In genomic region chr11:9535189-9535781, GRCh38 we compare ENCODE assay signal across 8 cellular contexts. TPM values are rescaled to one million over a fixed set of nuclear protein-coding genes. Genes with fewer than 3 reads are reported as not detected.
DNase-seq lines count a peak whose midpoint lies in the region; ATAC-seq and TF ChIP-seq lines count a peak whose summit lies in the region.

No MANE protein-coding gene starts in this region.

- CTCF ChIA-PET in PC-3 (lab: Charles Lee): interaction anchor here (0.7 kb wide), 1 partner anchor 53 kb away, joined by 5 read pairs; no protein-coding TSS in a partner anchor

- ATAC-seq in PC-3 (no peak; the same call in 1 of the 2 replicates), thoracic aorta (ENCODE audit: insufficient number of reproducible peaks, low FRiP score, low read depth) (no peak), GM21423 (IDR thresholded peaks at IDR 0.05; ENCODE audit: unreplicated experiment) (no peak)

- H3K4me2 ChIP-seq in PC-3 (ENCODE audit: low read length): no peak overlapping the region

- H3K4me1 ChIP-seq in PC-3 (ENCODE audit: insufficient read depth, low read length) (no peaks in the 10 kb centered on the region), ovary (ENCODE audit: insufficient read depth) (no peaks in the 10 kb centered on the region), thoracic aorta (ENCODE audit: control insufficient read depth in 1 of 2, low read depth in 2 of 2) (peaks cover 11 to 31% of the 10 kb centered on the region in 2 donors)

- H2AFZ ChIP-seq in PC-3 (ENCODE audit: low read length): no peak overlapping the region

- 73 to 77% (median 76%) methylated on average over 6 of the region's 6 CpGs for WGBS in ovary, 3 donors

- no peak overlapping the region for H3K4me3 ChIP-seq in PC-3 (ENCODE audit: low read length)
- H3K4me3 ChIP-seq in foreskin fibroblast (ENCODE audit: low read depth in 1 of 2, low read length in 2 of 2): no peak overlapping the region
- H3K4me3 ChIP-seq in ovary: no peak overlapping the region
- H3K4me3 ChIP-seq in thoracic aorta: no peak overlapping the region

- intact Hi-C loops in PC-3 (cut with micrococcal nuclease): no loop called here
- intact Hi-C loops in ovary (cut with DNase I): no loop called here

- in situ Hi-C loops in ACHN (cut with HindIII; ENCODE audit: low pct_ligation_motif_present, low pct_unique_long_range_greater_than_20kb, low sequenced_read_pairs): no loop called here

- no TSS peak for BruUV-seq in PC-3 (replicated peaks; lab: Mats Ljungman, UMichigan)

- peak; percentile 63 for DNase-seq in ACHN
- peak; percentile 47 for DNase-seq in GM19238 (ENCODE audit: insufficient read length, low spot score)
- DNase-seq in PC-3: peak; percentile 71
- DNase-seq in activated T-helper 1 cell treated with Interleukin-2 at 50 U/mL for 16 hours (ENCODE audit: low read depth): peak; percentile 63
- peak; percentile 91 to 93 for DNase-seq in foreskin fibroblast
- peak in 4 of 5 donors; percentile 42 to 71 (median 59) for DNase-seq in ovary
- DNase-seq in thoracic aorta (ENCODE audit: low spot score): peak; percentile 23

- H3K9me3 ChIP-seq in PC-3 (ENCODE audit: low read length): no peaks in the 10 kb centered on the region
- no peaks in the 10 kb centered on the region for H3K9me3 ChIP-seq in ovary
- no peaks in the 10 kb centered on the region for H3K9me3 ChIP-seq in thoracic aorta

- no peaks in the 10 kb centered on the region for H3K9me2 ChIP-seq in PC-3 (replicated peaks; ENCODE audit: low read length)

- no peaks in the 10 kb centered on the region for H3K79me2 ChIP-seq in PC-3 (ENCODE audit: low read length)

- no peak overlapping the region for H3K9ac ChIP-seq in PC-3 (ENCODE audit: low read length)

- H3F3A ChIP-seq in PC-3 (ENCODE audit: low read length, unreplicated experiment): no peaks in the 10 kb centered on the region

- H4K20me1 ChIP-seq in PC-3 (ENCODE audit: low read length): no peaks in the 10 kb centered on the region

- POLR2A ChIA-PET in PC-3 (lab: Charles Lee; ENCODE audit: unreplicated experiment): interaction anchor here (0.6 to 0.7 kb wide), 2 partner anchors 29 to 75 kb away, joined by 3 to 9 read pairs; no protein-coding TSS in a partner anchor

- no peak for TF ChIP-seq EP300 in ovary (IDR thresholded peaks at IDR 0.05)

- no peak for TF ChIP-seq POLR2A in ovary (IDR thresholded peaks at IDR 0.05)

- H3K36me3 ChIP-seq in PC-3 (ENCODE audit: low read depth, low read length) (no peaks in the 10 kb centered on the region; the same call in 1 of the 2 replicates), ovary (no peaks in the 10 kb centered on the region), thoracic aorta (no peaks in the 10 kb centered on the region)

- TF ChIP-seq CTCF in PC-3 (conservative IDR thresholded peaks at IDR 0.05; ENCODE audit: low read depth, low read length): peak; percentile 86
- peak; percentile 85 for TF ChIP-seq CTCF in foreskin fibroblast (IDR thresholded peaks at IDR 0.05; ENCODE audit: low read depth, low read length)
- peak in 1 of 3 donors; percentile 46 for TF ChIP-seq CTCF in ovary (IDR thresholded peaks at IDR 0.05)
- peak; percentile 68 for TF ChIP-seq CTCF in thoracic aorta (IDR thresholded peaks at IDR 0.05)

- peak overlapping the region; percentile 34; the same call in 1 of the 2 replicates for H3K27ac ChIP-seq in PC-3 (ENCODE audit: low read length)
- H3K27ac ChIP-seq in ovary: no peak overlapping the region
- peak overlapping the region; percentile 52 to 65 for H3K27ac ChIP-seq in thoracic aorta

- no peaks in the 10 kb centered on the region for H3K27me3 ChIP-seq in PC-3 (ENCODE audit: low read length)
- no peaks in the 10 kb centered on the region for H3K27me3 ChIP-seq in ovary
- no peaks in the 10 kb centered on the region for H3K27me3 ChIP-seq in thoracic aorta (replicated peaks; ENCODE audit: insufficient read depth)

RNA-seq across cellular contexts. Expression of gene WEE1, which starts 38.2 kb away (rescaled TPM):
- total RNA-seq in PC-3 (2014; rRNA removed) (45.1 and 46.9 TPM in 2 replicates), ovary (10 to 100 TPM; 10.5 to 55.4 (median 21.6) TPM), thoracic aorta (10 to 100 TPM; 36.9 to 44.3 TPM)
- polyA plus RNA-seq in ovary: 10 to 100 TPM; 10.6 to 27.4 TPM

Comparison
In these comparisons a context has a peak if more than half of its experiments do, and no peak if none do; other contexts are left out.
1. DNase-seq: peak in every context shown above with its lines; median percentile 92 in foreskin fibroblast; 71 in PC-3; 63 in ACHN; 63 in activated T-helper 1 cell treated with Interleukin-2 at 50 U/mL for 16 hours; 59 in ovary; 47 in GM19238; 23 in thoracic aorta.
2. H3K27ac ChIP-seq: peak in PC-3 (single experiment) and thoracic aorta (2 of 2); none in ovary (0 of 2).